ENCODE assay signal across 12 cellular contexts in genomic region chr1:185695299-185695698, GRCh38. TPM values are rescaled to one million over a fixed set of nuclear protein-coding genes. Genes with fewer than 3 reads are reported as not detected.
DNase-seq lines count a peak whose midpoint lies in the region; ATAC-seq and TF ChIP-seq lines count a peak whose summit lies in the region.
"Had no signal": no experiment of that assay in that cellular context is flagged by ENCODE, and none has a peak within 500 bp of the region (broad histone marks: within the 10 kb centered on the region; RNA-seq: fewer than 3 reads in every experiment).

No MANE protein-coding gene starts in this region.

- H3K36me3 Mint-ChIP-seq in chondrocyte (ENCODE audit: low read depth): no peaks in the 10 kb centered on the region

- H3K36me3 ChIP-seq in esophagus muscularis mucosa: no peaks in the 10 kb centered on the region
- H3K36me3 ChIP-seq: BLaER1 treated with 17β-estradiol and CSF1 and Interleukin-3, amounts not matched to agents 10 nM and 100 nM; right atrium auricular region had no signal

- no peak overlapping the region for H3K27ac Mint-ChIP-seq in chondrocyte (ENCODE audit: unreplicated experiment)

- no peak for TF ChIP-seq EP300 in esophagus muscularis mucosa (IDR thresholded peaks at IDR 0.05)

- intact Hi-C loops in esophagus muscularis mucosa (cut with DNase I): no loop called here

- H3K4me3 ChIP-seq in retinal pigment epithelial cell (ENCODE audit: low read length) (no peak overlapping the region), esophagus muscularis mucosa (no peak overlapping the region)
- H3K4me3 ChIP-seq: right atrium auricular region had no signal

- TF ChIP-seq POLR2A in esophagus muscularis mucosa (IDR thresholded peaks at IDR 0.05; ENCODE audit: low read depth): no peak

- H3K4me1 ChIP-seq in esophagus muscularis mucosa: peaks cover 0 to 3% (median 0%) of the 10 kb centered on the region in 4 donors
- H3K4me1 ChIP-seq: right atrium auricular region had no signal

- no peaks in the 10 kb centered on the region for H3K9me3 Mint-ChIP-seq in chondrocyte (ENCODE audit: low read depth)

- no peak for ATAC-seq in HG02759 (IDR thresholded peaks at IDR 0.05; ENCODE audit: unreplicated experiment)

- no peaks in the 10 kb centered on the region for H3K9me3 ChIP-seq in esophagus muscularis mucosa
- H3K9me3 ChIP-seq: right atrium auricular region had no signal

- H3K4me3 Mint-ChIP-seq in chondrocyte (ENCODE audit: unreplicated experiment): no peak overlapping the region

- H3K27me3 Mint-ChIP-seq in chondrocyte (ENCODE audit: low read depth): no peaks in the 10 kb centered on the region

- H3K4me1 Mint-ChIP-seq in chondrocyte (ENCODE audit: low read depth): peaks cover 3% of the 10 kb centered on the region

- TF ChIP-seq CTCF in chondrocyte (IDR thresholded peaks at IDR 0.05) (peak; percentile 76), retinal pigment epithelial cell (conservative IDR thresholded peaks at IDR 0.05; ENCODE audit: low read depth, low read length) (peak; percentile 31), esophagus muscularis mucosa (IDR thresholded peaks at IDR 0.05) (peak in 1 of 3 experiments; percentile 19)

- H3K27me3 ChIP-seq in esophagus muscularis mucosa: no peaks in the 10 kb centered on the region
- H3K27me3 ChIP-seq: BLaER1 treated with 17β-estradiol and CSF1 and Interleukin-3, amounts not matched to agents 10 nM and 100 nM; right atrium auricular region had no signal

- H3K27ac ChIP-seq in esophagus muscularis mucosa (replicated peaks in 1 of 4): no peak overlapping the region
- H3K27ac ChIP-seq: right atrium auricular region had no signal

- DNase-seq in NOMO-1 treated with DMSO at 0.1 percent for 48 hours (lab: John Stamatoyannopoulos, UW; ENCODE audit: unreplicated experiment) (peak; percentile 6), NOMO-1 treated with dmso at 0.1 percent for 144 hours (lab: John Stamatoyannopoulos, UW; ENCODE audit: unreplicated experiment) (no peak), NCI-H526 (lab: John Stamatoyannopoulos, UW) (peak; percentile 28 to 71), chondrocyte (ENCODE audit: low spot score) (no peak), retinal pigment epithelial cell (ENCODE audit: low read depth) (no peak), HCEC 1CT (no peak), esophagus muscularis mucosa (ENCODE audit: extremely low spot score) (no peak)
- DNase-seq: activated naive CD4-positive, alpha-beta T cell treated with anti-CD3 and anti-CD28 coated beads, Interleukin-2, amount 50 U/mL, for 16 hours; erythroblast had no signal

RNA-seq across cellular contexts. Expression of gene HMCN1, which starts 38.9 kb away (rescaled TPM):
- total RNA-seq in chondrocyte (80.0 to 178 TPM (median 81.6 TPM) in 3 replicates), esophagus muscularis mucosa (10 to 100 TPM; 53.0 to 87.9 (median 76.8) TPM)

Comparison
In these comparisons a context has a peak if more than half of its experiments do, and no peak if none do; other contexts are left out.
1. DNase-seq: peak in NOMO-1 treated with DMSO at 0.1 percent for 48 hours (single experiment) and NCI-H526 (2 of 2); none in NOMO-1 treated with dmso at 0.1 percent for 144 hours (single experiment), chondrocyte (single experiment), retinal pigment epithelial cell (single experiment), HCEC 1CT (single experiment) and esophagus muscularis mucosa (single experiment).